19 cellular contexts compared by ENCODE assay signal in genomic region chr11:27783701-27784355, GRCh38.
A peak's percentile ranks its signal among the peaks of the same experiment; 100 is the strongest.
DNase-seq lines count a peak whose midpoint lies in the region; ATAC-seq and TF ChIP-seq lines count a peak whose summit lies in the region.
"Had no signal": no experiment of that assay in that cellular context is flagged by ENCODE, and none has a peak within 500 bp of the region (broad histone marks: within the 10 kb centered on the region; RNA-seq: fewer than 3 reads in every experiment).

No MANE protein-coding gene starts in this region.

- no peak for TF ChIP-seq CTCF in AG09309 (IDR thresholded peaks at IDR 0.05; ENCODE audit: control insufficient read depth, insufficient read depth, low read depth, low read length, missing control alignments)
- peak; percentile 42 for TF ChIP-seq CTCF in HFFc6 (IDR thresholded peaks at IDR 0.05)
- peak; percentile 14 for TF ChIP-seq CTCF in chondrocyte (IDR thresholded peaks at IDR 0.05)

- peak; percentile 24 for DNase-seq in AG09309 (ENCODE audit: low read depth)
- no peak for DNase-seq in HFFc6
- DNase-seq in chondrocyte (ENCODE audit: low spot score): no peak
- DNase-seq in fibroblast of the conjunctiva (ENCODE audit: low read depth): peak; percentile 2
- no peak for DNase-seq in putamen (ENCODE audit: low spot score)
- DNase-seq in naive thymus-derived CD8-positive, alpha-beta T cell: no peak
- no peak for DNase-seq in inferior parietal cortex (ENCODE audit: extremely low spot score)
- DNase-seq: AML-193; DMS79; Kasumi-1; MG63; NCI-H1105 treated with DMSO at 0.1 percent for 48 hours; NCI-H1694; NCI-H2081 treated with DMSO at 0.1 percent for 48 hours; NCI-H748 treated with DMSO at 0.1 percent for 48 hours; NK-92 treated with Interleukin-12 subunit alpha and Interleukin-12 subunit beta, amount 100 ng/mL, for 24 hours; OCI-M1; Right ventricle myocardium superior had no signal

- no peaks in the 10 kb centered on the region for H3K36me3 Mint-ChIP-seq in HFFc6 (ENCODE audit: low read depth)
- H3K36me3 Mint-ChIP-seq in chondrocyte (ENCODE audit: low read depth): no peaks in the 10 kb centered on the region
- no peaks in the 10 kb centered on the region for H3K36me3 Mint-ChIP-seq in naive thymus-derived CD8-positive, alpha-beta T cell

- H3K4me1 Mint-ChIP-seq in HFFc6 (ENCODE audit: low read depth) (0 out of 2 replicates have a peak, but pooled peaks cover 4% of the 10 kb centered on the region), chondrocyte (ENCODE audit: low read depth) (no peaks in the 10 kb centered on the region)
- H3K4me1 Mint-ChIP-seq in naive thymus-derived CD8-positive, alpha-beta T cell: no peaks in the 10 kb centered on the region

- H3K9me3 Mint-ChIP-seq in HFFc6 (no peaks in the 10 kb centered on the region), chondrocyte (ENCODE audit: low read depth) (no peaks in the 10 kb centered on the region)
- peaks cover 0 to 15% (median 0%) of the 10 kb centered on the region in 9 donors for H3K9me3 Mint-ChIP-seq in naive thymus-derived CD8-positive, alpha-beta T cell

- no peak overlapping the region for H3K4me3 Mint-ChIP-seq in HFFc6
- no peak overlapping the region for H3K4me3 Mint-ChIP-seq in chondrocyte (ENCODE audit: unreplicated experiment)
- no peak overlapping the region for H3K4me3 Mint-ChIP-seq in naive thymus-derived CD8-positive, alpha-beta T cell

- no peak overlapping the region for H3K27ac Mint-ChIP-seq in HFFc6
- H3K27ac Mint-ChIP-seq in chondrocyte (ENCODE audit: unreplicated experiment): no peak overlapping the region
- H3K27ac Mint-ChIP-seq in naive thymus-derived CD8-positive, alpha-beta T cell: no peak overlapping the region

- no peak overlapping the region for H3K4me3 ChIP-seq in AG09309 (ENCODE audit: control insufficient read depth, low read depth, low read length)
- H3K4me3 ChIP-seq: A549, MG63 had no signal

- no peak for ATAC-seq in naive thymus-derived CD8-positive, alpha-beta T cell
- ATAC-seq: A549 had no signal

- POLR2A ChIA-PET in naive thymus-derived CD8-positive, alpha-beta T cell (lab: Charles Lee): no interaction called here

- no peaks in the 10 kb centered on the region for H3K27me3 Mint-ChIP-seq in HFFc6 (ENCODE audit: insufficient read depth)
- peaks cover 33% of the 10 kb centered on the region for H3K27me3 Mint-ChIP-seq in chondrocyte (ENCODE audit: low read depth)
- peaks cover 0 to 15% (median 1%) of the 10 kb centered on the region in 5 donors for H3K27me3 Mint-ChIP-seq in naive thymus-derived CD8-positive, alpha-beta T cell

Comparison
In these comparisons a context has a peak if more than half of its experiments do, and no peak if none do; other contexts are left out.
1. DNase-seq: peak in AG09309 (single experiment) and fibroblast of the conjunctiva (single experiment); none in HFFc6 (single experiment), chondrocyte (single experiment), putamen (single experiment), naive thymus-derived CD8-positive, alpha-beta T cell (0 of 10) and inferior parietal cortex (single experiment).